9 cellular contexts compared by ENCODE assay signal in genomic region chr3:61894988-61895935, GRCh38.
A peak's percentile ranks its signal among the peaks of the same experiment; 100 is the strongest.
DNase-seq lines count a peak whose midpoint lies in the region; ATAC-seq lines count a peak whose summit lies in the region.
"Had no signal": no experiment of that assay in that cellular context is flagged by ENCODE, and none has a peak within 500 bp of the region (broad histone marks: within the 10 kb centered on the region; RNA-seq: fewer than 3 reads in every experiment).

No MANE protein-coding gene starts in this region.

- no peaks in the 10 kb centered on the region for H4K20me1 ChIP-seq in BLaER1

- no peak overlapping the region for H3K9ac ChIP-seq in BLaER1

- H3K4me3 Mint-ChIP-seq in activated naive CD8-positive, alpha-beta T cell = no peak overlapping the region

- no peak overlapping the region for H3K4me3 ChIP-seq in BLaER1
- H3K4me3 ChIP-seq in right cardiac atrium (ENCODE audit: low read length) = no peak overlapping the region
- H3K4me3 ChIP-seq: SK-N-MC had no signal

- H3K4me1 ChIP-seq in BLaER1 (peaks cover 35% of the 10 kb centered on the region), right cardiac atrium (ENCODE audit: control insufficient read depth, insufficient read depth, low read length) (peaks cover 7% of the 10 kb centered on the region)

- H3K4me2 ChIP-seq in BLaER1 = peak overlapping the region; percentile 70

- peak overlapping the region; percentile 70 for H3K27ac Mint-ChIP-seq in activated naive CD8-positive, alpha-beta T cell

- H3K27me3 ChIP-seq in BLaER1 = no peaks in the 10 kb centered on the region
- H3K27me3 ChIP-seq in right cardiac atrium (ENCODE audit: control insufficient read depth, insufficient read depth) = no peaks in the 10 kb centered on the region

- intact Hi-C loops in right cardiac atrium (cut with DNase I) = no loop called here

- H3K27ac ChIP-seq in BLaER1 (no peak overlapping the region), right cardiac atrium (ENCODE audit: low read length) (peak overlapping the region; percentile 13)
- H3K27ac ChIP-seq: SK-N-MC had no signal

- ATAC-seq in GM18517 (IDR thresholded peaks at IDR 0.05; ENCODE audit: unreplicated experiment) (peak; percentile 97), HG02884 (IDR thresholded peaks at IDR 0.05; ENCODE audit: unreplicated experiment) (peak; percentile 93), right cardiac atrium (peak; percentile 78 to 89)

- H3K36me3 Mint-ChIP-seq in activated naive CD8-positive, alpha-beta T cell = no peaks in the 10 kb centered on the region

- peak; percentile 64 for DNase-seq in NCI-H345 (lab: John Stamatoyannopoulos, UW)
- DNase-seq in right cardiac atrium = peak in 2 of 3 donors; percentile 63 to 70
- peak; percentile 10 to 38 (median 29) for DNase-seq in stimulated activated CD4-positive, alpha-beta T cell treated with anti-CD3 and anti-CD28 coated beads, Interleukin-12 subunit alpha, Interleukin-12 subunit beta, amount 100 ng/mL, for 48 hours (ENCODE audit: low read depth in 2 of 3, low spot score in 1 of 3)
- no peak for DNase-seq in NCI-H2029 (lab: John Stamatoyannopoulos, UW)

- 36% methylated on average over 7 of the region's 7 CpGs for WGBS in right cardiac atrium

- no peaks in the 10 kb centered on the region for H3K27me3 Mint-ChIP-seq in activated naive CD8-positive, alpha-beta T cell

- no peaks in the 10 kb centered on the region for H3K36me3 ChIP-seq in BLaER1

- peaks cover 18% of the 10 kb centered on the region for H3K4me1 Mint-ChIP-seq in activated naive CD8-positive, alpha-beta T cell (ENCODE audit: low read depth)

- H3K9me3 ChIP-seq in BLaER1 (no peaks in the 10 kb centered on the region), right cardiac atrium (ENCODE audit: control insufficient read depth, low read length) (no peaks in the 10 kb centered on the region)

- no peaks in the 10 kb centered on the region for H3K9me3 Mint-ChIP-seq in activated naive CD8-positive, alpha-beta T cell (ENCODE audit: low read depth)
